29 cellular contexts compared by ENCODE assay signal in the genomic region with DNA sequence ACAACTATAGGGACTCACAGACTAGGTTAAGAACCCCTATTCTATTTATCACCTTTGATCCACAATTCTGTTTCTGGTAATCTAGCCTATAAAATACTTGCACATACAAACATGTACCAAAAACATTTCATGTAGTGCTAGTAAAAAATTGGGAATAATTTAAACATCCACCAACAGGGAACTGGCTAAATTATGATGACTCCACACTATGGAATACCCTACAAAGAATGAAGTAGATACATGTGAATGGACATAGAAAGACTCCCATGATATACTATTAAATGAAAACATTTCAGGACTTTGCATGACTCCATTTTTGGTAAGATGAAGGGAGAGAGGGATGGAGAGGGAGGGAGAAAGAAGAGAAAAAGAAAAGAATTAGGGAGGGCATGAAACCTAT.
"Had no signal": no experiment of that assay in that cellular context is flagged by ENCODE, and none has a peak within 500 bp of the region (broad histone marks: within the 10 kb centered on the region; RNA-seq: fewer than 3 reads in every experiment).

No MANE protein-coding gene starts in this region.

- FAIRE-seq: urothelium cell line had no signal

- H3K9me3 ChIP-seq: stomach, suprapubic skin, testis, thoracic aorta, thyroid gland, tibial artery, tibial nerve, transverse colon, upper lobe of left lung, upper lobe of right lung, uterus, vagina had no signal

- DNase-seq: stimulated activated CD4-positive, alpha-beta T cell treated with anti-CD3 and anti-CD28 coated beads, Interleukin-2, amount 100 ng/mL, for 48 hours; stimulated activated CD4-positive, alpha-beta T cell treated with anti-CD3 and anti-CD28 coated beads, Interleukin-4, amount 100 ng/mL, for 1 hour; stimulated activated CD4-positive, alpha-beta T cell treated with anti-CD3 and anti-CD28 coated beads, Interleukin-4, amount 100 ng/mL, for 24 hours; stimulated activated CD4-positive, alpha-beta T cell treated with anti-CD3 and anti-CD28 coated beads, Interleukin-4, amount 100 ng/mL, for 4 hours; stimulated activated CD8-positive, alpha-beta memory T cell treated with anti-CD3 and anti-CD28 coated beads, Interleukin-4, amount 100 ng/mL, for 48 hours; stimulated activated naive B cell treated with anti-CD40 and anti-IgM and Interleukin-4, amounts not matched to agents 10 μg/mL and 1 μg/mL and 100 μg/mL, for 72 hours; stimulated activated naive CD4-positive, alpha-beta T cell; stimulated activated naive CD4-positive, alpha-beta T cell treated with Interleukin-2 at 50 U/mL for 16 hours; stimulated activated naive CD8-positive, alpha-beta T cell treated with anti-CD3 and anti-CD28 coated beads, Interleukin-15, amount 100 ng/mL, for 72 hours; stimulated activated naive CD8-positive, alpha-beta T cell treated with anti-CD3 and anti-CD28 coated beads, Interleukin-15, Interleukin-2, amounts not matched to agents 100 U/mL and 50 U/mL, for 24 hours; stomach; substantia nigra; testis; thyroid gland; tibial artery; transverse colon; trophoblast cell; upper lobe of left lung; upper lobe of right lung; uterus had no signal

- H3K27me3 Mint-ChIP-seq: stimulated activated memory B cell treated with anti-CD40 and anti-IgM and Interleukin-4, amounts not matched to agents 10 μg/mL and 1 μg/mL and 100 μg/mL, for 72 hours; stimulated activated naive B cell treated with anti-CD40 and anti-IgM and Interleukin-4, amounts not matched to agents 10 μg/mL and 1 μg/mL and 100 μg/mL, for 72 hours; stimulated activated naive CD8-positive, alpha-beta T cell treated with anti-CD3 and anti-CD28 coated beads, Interleukin-15, amount 100 ng/mL, for 72 hours; stimulated activated naive CD8-positive, alpha-beta T cell treated with anti-CD3 and anti-CD28 coated beads, Interleukin-15, Interleukin-2, amounts not matched to agents 100 ng/mL and 50 ng/mL, for 24 hours; type B pancreatic cell had no signal

- ATAC-seq: stimulated activated effector memory CD8-positive, alpha-beta T cell treated with anti-CD3 and anti-CD28 coated beads, Interleukin-12 subunit alpha, Interleukin-12 subunit beta, amount 100 ng/mL, for 72 hours; stimulated activated memory B cell treated with anti-CD40 and anti-IgM and Interleukin-4, amounts not matched to agents 10 μg/mL and 1 μg/mL and 100 μg/mL, for 72 hours; stimulated activated naive B cell treated with anti-CD40 and anti-IgM and Interleukin-4, amounts not matched to agents 10 μg/mL and 1 μg/mL and 100 μg/mL, for 72 hours; stimulated activated naive CD8-positive, alpha-beta T cell treated with anti-CD3 and anti-CD28 coated beads, Interleukin-15, amount 100 ng/mL, for 72 hours; stimulated activated naive CD8-positive, alpha-beta T cell treated with anti-CD3 and anti-CD28 coated beads, Interleukin-15, Interleukin-2, amounts not matched to agents 100 U/mL and 50 U/mL, for 24 hours; upper lobe of right lung had no signal

- H3K27me3 ChIP-seq: stomach, suprapubic skin, testis, thyroid gland, tibial artery, tibial nerve, transverse colon, upper lobe of left lung, upper lobe of right lung, uterus, vagina had no signal

- H3K27ac ChIP-seq: stomach, suprapubic skin, testis, thoracic aorta, thyroid gland, tibial artery, tibial nerve, transverse colon, upper lobe of right lung, uterus, vagina had no signal

- H3K9me3 Mint-ChIP-seq: stimulated activated effector memory CD8-positive, alpha-beta T cell treated with anti-CD3 and anti-CD28 coated beads, Interleukin-12 subunit alpha, Interleukin-12 subunit beta, amount 100 ng/mL, for 72 hours; stimulated activated memory B cell treated with anti-CD40 and anti-IgM and Interleukin-4, amounts not matched to agents 10 μg/mL and 1 μg/mL and 100 μg/mL, for 72 hours; stimulated activated naive CD8-positive, alpha-beta T cell treated with anti-CD3 and anti-CD28 coated beads, Interleukin-15, amount 100 ng/mL, for 72 hours; stimulated activated naive CD8-positive, alpha-beta T cell treated with anti-CD3 and anti-CD28 coated beads, Interleukin-15, Interleukin-2, amounts not matched to agents 100 ng/mL and 50 ng/mL, for 24 hours; type B pancreatic cell had no signal

- H3K36me3 ChIP-seq: stomach, suprapubic skin, thoracic aorta, thyroid gland, tibial artery, tibial nerve, transverse colon, upper lobe of left lung, upper lobe of right lung, uterus, vagina had no signal

- H3K27ac Mint-ChIP-seq: stimulated activated effector memory CD8-positive, alpha-beta T cell treated with anti-CD3 and anti-CD28 coated beads, Interleukin-12 subunit alpha, Interleukin-12 subunit beta, amount 100 ng/mL, for 72 hours; stimulated activated memory B cell treated with anti-CD40 and anti-IgM and Interleukin-4, amounts not matched to agents 10 μg/mL and 1 μg/mL and 100 μg/mL, for 72 hours; stimulated activated naive CD8-positive, alpha-beta T cell treated with anti-CD3 and anti-CD28 coated beads, Interleukin-15, amount 100 ng/mL, for 72 hours; stimulated activated naive CD8-positive, alpha-beta T cell treated with anti-CD3 and anti-CD28 coated beads, Interleukin-15, Interleukin-2, amounts not matched to agents 100 ng/mL and 50 ng/mL, for 24 hours; type B pancreatic cell had no signal

- H3K4me1 ChIP-seq: testis, upper lobe of right lung, uterus had no signal

- H3K4me3 Mint-ChIP-seq: stimulated activated effector memory CD8-positive, alpha-beta T cell treated with anti-CD3 and anti-CD28 coated beads, Interleukin-12 subunit alpha, Interleukin-12 subunit beta, amount 100 ng/mL, for 72 hours; stimulated activated memory B cell treated with anti-CD40 and anti-IgM and Interleukin-4, amounts not matched to agents 10 μg/mL and 1 μg/mL and 100 μg/mL, for 72 hours; stimulated activated naive B cell treated with anti-CD40 and anti-IgM and Interleukin-4, amounts not matched to agents 10 μg/mL and 1 μg/mL and 100 μg/mL, for 72 hours; stimulated activated naive CD8-positive, alpha-beta T cell treated with anti-CD3 and anti-CD28 coated beads, Interleukin-15, amount 100 ng/mL, for 72 hours; stimulated activated naive CD8-positive, alpha-beta T cell treated with anti-CD3 and anti-CD28 coated beads, Interleukin-15, Interleukin-2, amounts not matched to agents 100 ng/mL and 50 ng/mL, for 24 hours; type B pancreatic cell had no signal

- H3K4me3 ChIP-seq: stomach, suprapubic skin, testis, thoracic aorta, thyroid gland, tibial artery, tibial nerve, transverse colon, upper lobe of left lung, upper lobe of right lung, uterus, vagina had no signal

- H3K36me3 Mint-ChIP-seq: stimulated activated effector memory CD8-positive, alpha-beta T cell treated with anti-CD3 and anti-CD28 coated beads, Interleukin-12 subunit alpha, Interleukin-12 subunit beta, amount 100 ng/mL, for 72 hours; type B pancreatic cell had no signal

- H3K4me1 Mint-ChIP-seq: stimulated activated effector memory CD8-positive, alpha-beta T cell treated with anti-CD3 and anti-CD28 coated beads, Interleukin-12 subunit alpha, Interleukin-12 subunit beta, amount 100 ng/mL, for 72 hours; stimulated activated memory B cell treated with anti-CD40 and anti-IgM and Interleukin-4, amounts not matched to agents 10 μg/mL and 1 μg/mL and 100 μg/mL, for 72 hours; stimulated activated naive CD8-positive, alpha-beta T cell treated with anti-CD3 and anti-CD28 coated beads, Interleukin-15, amount 100 ng/mL, for 72 hours had no signal
